13 cellular contexts compared by ENCODE assay signal in the genomic region with DNA sequence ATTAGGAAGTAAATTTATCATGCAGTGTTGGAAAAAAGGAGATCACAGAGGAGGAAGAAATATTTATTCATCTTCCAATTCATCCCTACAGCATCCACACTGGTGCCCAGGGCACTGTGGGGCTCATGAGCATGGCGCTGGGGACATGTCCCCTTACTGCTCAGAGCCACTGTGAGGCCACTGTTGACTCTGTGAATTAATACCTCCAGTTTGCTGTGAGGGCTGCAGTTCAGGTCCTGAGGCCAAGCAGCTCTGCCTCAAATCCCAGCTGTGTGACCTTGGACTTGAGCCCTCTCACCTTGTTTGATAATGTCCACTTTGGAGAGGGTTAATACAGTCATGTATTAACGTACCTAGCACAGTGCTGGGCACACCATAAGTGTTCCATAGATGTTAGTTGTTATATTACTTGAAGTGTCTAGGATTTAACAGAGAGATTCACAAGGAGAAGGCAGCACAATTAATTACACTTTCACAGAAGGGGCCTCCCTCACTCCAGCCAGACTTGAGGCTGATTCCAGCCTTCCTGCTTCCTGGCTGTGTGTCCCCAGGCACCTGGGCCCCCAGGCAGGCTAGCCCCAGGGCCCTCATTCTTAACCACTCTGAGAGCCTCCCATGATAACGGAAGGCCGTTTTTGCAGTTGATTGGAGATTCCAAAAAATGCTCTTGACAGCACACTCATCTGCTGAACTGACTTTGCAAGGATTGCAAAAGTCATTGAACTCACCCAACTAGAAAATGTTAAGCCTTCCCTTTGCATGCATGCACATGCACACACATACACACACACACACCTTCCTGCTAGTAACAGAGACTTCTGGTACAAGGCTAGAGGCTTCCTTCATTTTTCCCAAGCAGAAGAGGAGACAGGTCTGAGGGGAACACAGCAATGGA. TPM values are rescaled to one million over a fixed set of nuclear protein-coding genes. Genes with fewer than 3 reads are reported as not detected.
DNase-seq lines count a peak whose midpoint lies in the region; ATAC-seq and TF ChIP-seq lines count a peak whose summit lies in the region.
"Had no signal": no experiment of that assay in that cellular context is flagged by ENCODE, and none has a peak within 500 bp of the region (broad histone marks: within the 10 kb centered on the region; RNA-seq: fewer than 3 reads in every experiment).

No MANE protein-coding gene starts in this region.

- no peaks in the 10 kb centered on the region for H3K27me3 Mint-ChIP-seq in endodermal cell (ENCODE audit: insufficient read depth)
- no peaks in the 10 kb centered on the region for H3K27me3 Mint-ChIP-seq in T-cell
- H3K27me3 Mint-ChIP-seq in naive thymus-derived CD8-positive, alpha-beta T cell, result no peaks in the 10 kb centered on the region
- H3K27me3 Mint-ChIP-seq: activated naive CD8-positive, alpha-beta T cell treated with anti-CD3 and anti-CD28 coated beads, Interleukin-2, amount 10 ng/mL, durations not matched to agents 7 days and 5 days had no signal

- H3K4me3 ChIP-seq in ACC112 (ENCODE audit: low read depth, low read length) (no peak overlapping the region), endodermal cell (ENCODE audit: low read length) (no peak overlapping the region), mesodermal cell (ENCODE audit: extremely low read depth, insufficient read depth, low read length, poor library complexity, severe bottlenecking) (no peak overlapping the region)

- H3K27ac Mint-ChIP-seq in endodermal cell, result peak overlapping the region; percentile 41
- H3K27ac Mint-ChIP-seq in T-cell, result no peak overlapping the region
- no peak overlapping the region for H3K27ac Mint-ChIP-seq in naive thymus-derived CD8-positive, alpha-beta T cell

- no peak for TF ChIP-seq CTCF in endodermal cell (conservative IDR thresholded peaks at IDR 0.05)

- CTCF ChIA-PET in T-cell (lab: Charles Lee), result no interaction called here

- no peak for ATAC-seq in T-cell (replicated peaks in 1 of 4)
- ATAC-seq in naive thymus-derived CD8-positive, alpha-beta T cell, result no peak

- H3K9ac ChIP-seq in endodermal cell (ENCODE audit: extremely low read depth, low read length, poor library complexity, severe bottlenecking), result no peak overlapping the region

- H3K4me1 Mint-ChIP-seq in endodermal cell (peaks cover 43% of the 10 kb centered on the region), T-cell (no peaks in the 10 kb centered on the region)
- H3K4me1 Mint-ChIP-seq in naive thymus-derived CD8-positive, alpha-beta T cell, result no peaks in the 10 kb centered on the region

- H3K27me3 ChIP-seq in ACC112 (ENCODE audit: insufficient read depth, low read length) (no peaks in the 10 kb centered on the region), endodermal cell (ENCODE audit: control insufficient read depth, insufficient read depth, low read length, poor library complexity, severe bottlenecking) (no peaks in the 10 kb centered on the region)

- 95 to 100% methylated on average over 1 to 4 of the region's 4 CpGs for WGBS in endodermal cell (ENCODE audit: insufficient coverage in 1 of 2, insufficient read length in 1 of 2), 2 experiments
- 88 to 97% methylated on average over 3 of the region's 4 CpGs for WGBS in mesodermal cell (ENCODE audit: insufficient coverage in 2 of 2), 2 experiments

- H3K4me3 Mint-ChIP-seq in endodermal cell (no peak overlapping the region), T-cell (no peak overlapping the region)
- H3K4me3 Mint-ChIP-seq in naive thymus-derived CD8-positive, alpha-beta T cell, result no peak overlapping the region
- H3K4me3 Mint-ChIP-seq: activated naive CD8-positive, alpha-beta T cell treated with anti-CD3 and anti-CD28 coated beads, Interleukin-2, amount 10 ng/mL, durations not matched to agents 7 days and 5 days had no signal

- no peaks in the 10 kb centered on the region for H3K9me3 Mint-ChIP-seq in endodermal cell
- no peaks in the 10 kb centered on the region for H3K9me3 Mint-ChIP-seq in T-cell
- H3K9me3 Mint-ChIP-seq in naive thymus-derived CD8-positive, alpha-beta T cell, result peaks cover 0 to 3% (median 0%) of the 10 kb centered on the region in 9 donors
- H3K9me3 Mint-ChIP-seq: activated naive CD8-positive, alpha-beta T cell treated with anti-CD3 and anti-CD28 coated beads, Interleukin-2, amount 10 ng/mL, durations not matched to agents 7 days and 5 days had no signal

- H2AFZ ChIP-seq in ACC112 (ENCODE audit: low read length, unreplicated experiment), result no peak overlapping the region

- H3K27ac ChIP-seq in ACC112 (ENCODE audit: low read depth, low read length), result peak overlapping the region; percentile 57
- H3K27ac ChIP-seq in endodermal cell (ENCODE audit: low read depth, low read length), result no peak overlapping the region
- peak overlapping the region; percentile 63 for H3K27ac ChIP-seq in mesodermal cell (ENCODE audit: low read depth, low read length, severe bottlenecking)

- DNase-seq in LHCN-M2 (ENCODE audit: low read depth) (peak; percentile 19), endodermal cell (no peak), AG20443 (ENCODE audit: low spot score) (no peak), T-cell (no peak)
- no peak for DNase-seq in activated naive CD4-positive, alpha-beta T cell treated with Interleukin-2 at 50 U/mL for 16 hours
- DNase-seq in naive thymus-derived CD8-positive, alpha-beta T cell, result no peak
- DNase-seq: activated CD4-positive, alpha-beta T cell treated with anti-CD3 and anti-CD28 coated beads, Interleukin-2, amount 50 U/mL, for 4 hours; activated naive CD8-positive, alpha-beta T cell treated with anti-CD3 and anti-CD28 coated beads, Interleukin-2, amount 10 ng/mL, durations not matched to agents 7 days and 5 days; C1 segment of cervical spinal cord; NCI-H1417 treated with DMSO at 0.1 percent for 48 hours; nucleus accumbens had no signal

- H3K36me3 Mint-ChIP-seq in endodermal cell (ENCODE audit: low read depth), result peaks cover 28% of the 10 kb centered on the region
- H3K36me3 Mint-ChIP-seq in T-cell, result peaks cover 61% of the 10 kb centered on the region
- peaks cover 15 to 37% (median 29%) of the 10 kb centered on the region in 3 donors for H3K36me3 Mint-ChIP-seq in naive thymus-derived CD8-positive, alpha-beta T cell

- H3K36me3 ChIP-seq in ACC112 (ENCODE audit: insufficient read depth, low read length), result no peaks in the 10 kb centered on the region
- no peaks in the 10 kb centered on the region for H3K36me3 ChIP-seq in endodermal cell (ENCODE audit: control insufficient read depth, insufficient read depth, low read length)
- H3K36me3 ChIP-seq in mesodermal cell (ENCODE audit: control insufficient read depth, insufficient read depth, low read length), result peaks cover 25% of the 10 kb centered on the region

- POLR2A ChIA-PET in T-cell (lab: Charles Lee), result no interaction called here
- POLR2A ChIA-PET in naive thymus-derived CD8-positive, alpha-beta T cell (lab: Charles Lee), result no interaction called here

- no peaks in the 10 kb centered on the region for H3K79me2 ChIP-seq in ACC112 (ENCODE audit: control insufficient read depth, insufficient read depth, low read length, unreplicated experiment)

- H3K4me1 ChIP-seq in ACC112 (ENCODE audit: control insufficient read depth, insufficient read depth, low read length, unreplicated experiment) (peaks cover 16% of the 10 kb centered on the region), endodermal cell (ENCODE audit: control insufficient read depth, insufficient read depth, low read length) (peaks cover 13% of the 10 kb centered on the region), mesodermal cell (ENCODE audit: control insufficient read depth, insufficient read depth, low read length, poor library complexity, severe bottlenecking) (peaks cover 22% of the 10 kb centered on the region)

- H3K9me3 ChIP-seq in endodermal cell (ENCODE audit: control insufficient read depth, low read length) (peaks cover 4% of the 10 kb centered on the region), mesodermal cell (ENCODE audit: control insufficient read depth, low read length) (no peaks in the 10 kb centered on the region)

RNA-seq across cellular contexts. Expression of a gene that starts 29.4 kb away (rescaled TPM):
- total RNA-seq in LHCN-M2 (2014; rRNA removed), result 8.6 and 11.7 TPM in 2 replicates
- polyA plus RNA-seq in LHCN-M2 (2012), result 9.6 TPM
- 10 to 100 TPM; 33.6 to 39.1 TPM for total RNA-seq in endodermal cell
- polyA plus RNA-seq in endodermal cell (2013, experiment 1 of 2), result 14.5 TPM
- 13.9 TPM for polyA plus RNA-seq in endodermal cell (2013, experiment 2 of 2)
- 10.7 TPM for polyA plus RNA-seq in mesodermal cell (2013, experiment 1 of 2)
- 12.4 TPM for polyA plus RNA-seq in mesodermal cell (2013, experiment 2 of 2)
- total RNA-seq in T-cell, result 10 to 100 TPM; 14.6 to 26.8 (median 18.7) TPM
- 10 to 100 TPM; 17.0 to 23.4 TPM for total RNA-seq in naive thymus-derived CD8-positive, alpha-beta T cell
- polyA plus RNA-seq in naive thymus-derived CD8-positive, alpha-beta T cell, result 1 to 10 TPM; 1.3 to 3.4 (median 1.9) TPM

RNA-seq across cellular contexts. Expression of a gene that starts 29.6 kb away (rescaled TPM):
- total RNA-seq in LHCN-M2 (2014; rRNA removed) (70.9 and 77.5 TPM in 2 replicates), endodermal cell (100 to 1,000 TPM; 138 TPM), T-cell (10 to 100 TPM; 60.3 to 72.8 (median 61.4) TPM)
- 39.3 TPM for polyA plus RNA-seq in LHCN-M2 (2012)
- polyA plus RNA-seq in endodermal cell (2013, experiment 1 of 2), result 73.5 TPM
- polyA plus RNA-seq in endodermal cell (2013, experiment 2 of 2), result 77.1 TPM
- 70.9 TPM for polyA plus RNA-seq in mesodermal cell (2013, experiment 1 of 2)
- polyA plus RNA-seq in mesodermal cell (2013, experiment 2 of 2), result 59.4 TPM
- total RNA-seq in naive thymus-derived CD8-positive, alpha-beta T cell, result 10 to 100 TPM; 56.4 to 56.6 TPM
- polyA plus RNA-seq in naive thymus-derived CD8-positive, alpha-beta T cell, result 10 to 100 TPM; 25.8 to 36.1 (median 26.9) TPM
